ENCODE assay signal across 2 cellular contexts in the genomic region with DNA sequence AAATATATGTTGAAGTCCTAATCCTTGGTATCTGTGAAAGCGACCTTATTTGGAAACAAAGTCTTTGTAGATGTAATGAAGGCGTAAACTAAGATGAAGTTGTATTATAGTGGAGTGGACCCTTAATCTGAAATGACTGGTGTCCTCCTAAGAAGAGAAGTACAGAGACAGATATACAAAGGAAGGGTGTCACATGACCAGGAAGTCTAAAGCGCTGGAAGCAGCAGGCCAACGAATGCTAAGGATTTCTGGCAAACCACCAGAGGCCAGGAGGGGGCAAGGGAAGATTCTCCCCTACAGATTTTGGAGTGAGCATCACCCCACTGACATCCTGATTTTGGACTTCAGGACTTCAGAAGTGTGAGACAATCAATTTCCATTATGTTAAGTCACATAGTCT.
TF ChIP-seq lines count a peak whose summit lies in the region.

No MANE protein-coding gene starts in this region.

TF ChIP-seq in WTC11, 78 proteins besides CTCF, POLR2A, EP300 and RAD21 (continues in another document):
- TF ChIP-seq, protein P1, sequence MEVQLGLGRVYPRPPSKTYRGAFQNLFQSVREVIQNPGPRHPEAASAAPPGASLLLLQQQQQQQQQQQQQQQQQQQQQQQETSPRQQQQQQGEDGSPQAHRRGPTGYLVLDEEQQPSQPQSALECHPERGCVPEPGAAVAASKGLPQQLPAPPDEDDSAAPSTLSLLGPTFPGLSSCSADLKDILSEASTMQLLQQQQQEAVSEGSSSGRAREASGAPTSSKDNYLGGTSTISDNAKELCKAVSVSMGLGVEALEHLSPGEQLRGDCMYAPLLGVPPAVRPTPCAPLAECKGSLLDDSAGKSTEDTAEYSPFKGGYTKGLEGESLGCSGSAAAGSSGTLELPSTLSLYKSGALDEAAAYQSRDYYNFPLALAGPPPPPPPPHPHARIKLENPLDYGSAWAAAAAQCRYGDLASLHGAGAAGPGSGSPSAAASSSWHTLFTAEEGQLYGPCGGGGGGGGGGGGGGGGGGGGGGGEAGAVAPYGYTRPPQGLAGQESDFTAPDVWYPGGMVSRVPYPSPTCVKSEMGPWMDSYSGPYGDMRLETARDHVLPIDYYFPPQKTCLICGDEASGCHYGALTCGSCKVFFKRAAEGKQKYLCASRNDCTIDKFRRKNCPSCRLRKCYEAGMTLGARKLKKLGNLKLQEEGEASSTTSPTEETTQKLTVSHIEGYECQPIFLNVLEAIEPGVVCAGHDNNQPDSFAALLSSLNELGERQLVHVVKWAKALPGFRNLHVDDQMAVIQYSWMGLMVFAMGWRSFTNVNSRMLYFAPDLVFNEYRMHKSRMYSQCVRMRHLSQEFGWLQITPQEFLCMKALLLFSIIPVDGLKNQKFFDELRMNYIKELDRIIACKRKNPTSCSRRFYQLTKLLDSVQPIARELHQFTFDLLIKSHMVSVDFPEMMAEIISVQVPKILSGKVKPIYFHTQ (CRISPR knock-in tag; IDR thresholded peaks at IDR 0.05) = no peak
- TF ChIP-seq MYBL2 (CRISPR knock-in tag; IDR thresholded peaks at IDR 0.05) = no peak
- TF ChIP-seq, protein P2, sequence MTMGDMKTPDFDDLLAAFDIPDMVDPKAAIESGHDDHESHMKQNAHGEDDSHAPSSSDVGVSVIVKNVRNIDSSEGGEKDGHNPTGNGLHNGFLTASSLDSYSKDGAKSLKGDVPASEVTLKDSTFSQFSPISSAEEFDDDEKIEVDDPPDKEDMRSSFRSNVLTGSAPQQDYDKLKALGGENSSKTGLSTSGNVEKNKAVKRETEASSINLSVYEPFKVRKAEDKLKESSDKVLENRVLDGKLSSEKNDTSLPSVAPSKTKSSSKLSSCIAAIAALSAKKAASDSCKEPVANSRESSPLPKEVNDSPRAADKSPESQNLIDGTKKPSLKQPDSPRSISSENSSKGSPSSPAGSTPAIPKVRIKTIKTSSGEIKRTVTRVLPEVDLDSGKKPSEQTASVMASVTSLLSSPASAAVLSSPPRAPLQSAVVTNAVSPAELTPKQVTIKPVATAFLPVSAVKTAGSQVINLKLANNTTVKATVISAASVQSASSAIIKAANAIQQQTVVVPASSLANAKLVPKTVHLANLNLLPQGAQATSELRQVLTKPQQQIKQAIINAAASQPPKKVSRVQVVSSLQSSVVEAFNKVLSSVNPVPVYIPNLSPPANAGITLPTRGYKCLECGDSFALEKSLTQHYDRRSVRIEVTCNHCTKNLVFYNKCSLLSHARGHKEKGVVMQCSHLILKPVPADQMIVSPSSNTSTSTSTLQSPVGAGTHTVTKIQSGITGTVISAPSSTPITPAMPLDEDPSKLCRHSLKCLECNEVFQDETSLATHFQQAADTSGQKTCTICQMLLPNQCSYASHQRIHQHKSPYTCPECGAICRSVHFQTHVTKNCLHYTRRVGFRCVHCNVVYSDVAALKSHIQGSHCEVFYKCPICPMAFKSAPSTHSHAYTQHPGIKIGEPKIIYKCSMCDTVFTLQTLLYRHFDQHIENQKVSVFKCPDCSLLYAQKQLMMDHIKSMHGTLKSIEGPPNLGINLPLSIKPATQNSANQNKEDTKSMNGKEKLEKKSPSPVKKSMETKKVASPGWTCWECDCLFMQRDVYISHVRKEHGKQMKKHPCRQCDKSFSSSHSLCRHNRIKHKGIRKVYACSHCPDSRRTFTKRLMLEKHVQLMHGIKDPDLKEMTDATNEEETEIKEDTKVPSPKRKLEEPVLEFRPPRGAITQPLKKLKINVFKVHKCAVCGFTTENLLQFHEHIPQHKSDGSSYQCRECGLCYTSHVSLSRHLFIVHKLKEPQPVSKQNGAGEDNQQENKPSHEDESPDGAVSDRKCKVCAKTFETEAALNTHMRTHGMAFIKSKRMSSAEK (CRISPR knock-in tag; IDR thresholded peaks at IDR 0.05; ENCODE audit: borderline replicate concordance) = no peak
- TF ChIP-seq MXD4 (CRISPR knock-in tag; IDR thresholded peaks at IDR 0.05; ENCODE audit: borderline replicate concordance) = no peak
- TF ChIP-seq, protein P3, sequence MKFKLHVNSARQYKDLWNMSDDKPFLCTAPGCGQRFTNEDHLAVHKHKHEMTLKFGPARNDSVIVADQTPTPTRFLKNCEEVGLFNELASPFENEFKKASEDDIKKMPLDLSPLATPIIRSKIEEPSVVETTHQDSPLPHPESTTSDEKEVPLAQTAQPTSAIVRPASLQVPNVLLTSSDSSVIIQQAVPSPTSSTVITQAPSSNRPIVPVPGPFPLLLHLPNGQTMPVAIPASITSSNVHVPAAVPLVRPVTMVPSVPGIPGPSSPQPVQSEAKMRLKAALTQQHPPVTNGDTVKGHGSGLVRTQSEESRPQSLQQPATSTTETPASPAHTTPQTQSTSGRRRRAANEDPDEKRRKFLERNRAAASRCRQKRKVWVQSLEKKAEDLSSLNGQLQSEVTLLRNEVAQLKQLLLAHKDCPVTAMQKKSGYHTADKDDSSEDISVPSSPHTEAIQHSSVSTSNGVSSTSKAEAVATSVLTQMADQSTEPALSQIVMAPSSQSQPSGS (CRISPR knock-in tag; IDR thresholded peaks at IDR 0.05; ENCODE audit: borderline replicate concordance, low read depth) = no peak
- TF ChIP-seq, protein P4, sequence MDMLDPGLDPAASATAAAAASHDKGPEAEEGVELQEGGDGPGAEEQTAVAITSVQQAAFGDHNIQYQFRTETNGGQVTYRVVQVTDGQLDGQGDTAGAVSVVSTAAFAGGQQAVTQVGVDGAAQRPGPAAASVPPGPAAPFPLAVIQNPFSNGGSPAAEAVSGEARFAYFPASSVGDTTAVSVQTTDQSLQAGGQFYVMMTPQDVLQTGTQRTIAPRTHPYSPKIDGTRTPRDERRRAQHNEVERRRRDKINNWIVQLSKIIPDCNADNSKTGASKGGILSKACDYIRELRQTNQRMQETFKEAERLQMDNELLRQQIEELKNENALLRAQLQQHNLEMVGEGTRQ (CRISPR knock-in tag; IDR thresholded peaks at IDR 0.05) = peak; percentile 60; the same call in 1 of the 2 replicates

TF ChIP-seq in H1, 55 proteins besides CTCF, POLR2A, EP300 and RAD21:
- TF ChIP-seq ZNF274 (IDR thresholded peaks at IDR 0.05; ENCODE audit: borderline replicate concordance, extremely low read depth, low read length) (no peak), ASH2L (IDR thresholded peaks at IDR 0.05; ENCODE audit: low read length) (no peak), SP1 (IDR thresholded peaks at IDR 0.05; ENCODE audit: low read depth, low read length) (no peak), BRCA1 (IDR thresholded peaks at IDR 0.05; ENCODE audit: low read depth, low read length) (no peak), TBP (IDR thresholded peaks at IDR 0.05; ENCODE audit: low read depth, low read length) (no peak), JUN (IDR thresholded peaks at IDR 0.05; ENCODE audit: low read depth, low read length) (no peak), SIN3A (conservative IDR thresholded peaks at IDR 0.05 in 1 of 2, IDR thresholded peaks at IDR 0.05 in 1 of 2; ENCODE audit: low read depth in 1 of 2, low read length in 2 of 2) (no peak), RBBP5 (IDR thresholded peaks at IDR 0.05; ENCODE audit: borderline replicate concordance, low read depth, low read length) (no peak), CEBPB (IDR thresholded peaks at IDR 0.05; ENCODE audit: low read depth, low read length) (no peak), SIRT6 (IDR thresholded peaks at IDR 0.05; ENCODE audit: low read length) (no peak), POU5F1 (IDR thresholded peaks at IDR 0.05; ENCODE audit: low read depth, low read length) (no peak), RXRA (IDR thresholded peaks at IDR 0.05; ENCODE audit: insufficient read depth, low read depth, low read length) (no peak), NRF1 (IDR thresholded peaks at IDR 0.05; ENCODE audit: low read depth, low read length) (no peak), TAF1 (IDR thresholded peaks at IDR 0.05; ENCODE audit: low read depth, low read length) (no peak)
- TF ChIP-seq, protein P5, sequence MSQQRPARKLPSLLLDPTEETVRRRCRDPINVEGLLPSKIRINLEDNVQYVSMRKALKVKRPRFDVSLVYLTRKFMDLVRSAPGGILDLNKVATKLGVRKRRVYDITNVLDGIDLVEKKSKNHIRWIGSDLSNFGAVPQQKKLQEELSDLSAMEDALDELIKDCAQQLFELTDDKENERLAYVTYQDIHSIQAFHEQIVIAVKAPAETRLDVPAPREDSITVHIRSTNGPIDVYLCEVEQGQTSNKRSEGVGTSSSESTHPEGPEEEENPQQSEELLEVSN (IDR thresholded peaks at IDR 0.05) = no peak
- TF ChIP-seq, protein P3 (IDR thresholded peaks at IDR 0.05; ENCODE audit: low read length) = no peak
